20 cellular contexts compared by ENCODE assay signal in the genomic region with DNA sequence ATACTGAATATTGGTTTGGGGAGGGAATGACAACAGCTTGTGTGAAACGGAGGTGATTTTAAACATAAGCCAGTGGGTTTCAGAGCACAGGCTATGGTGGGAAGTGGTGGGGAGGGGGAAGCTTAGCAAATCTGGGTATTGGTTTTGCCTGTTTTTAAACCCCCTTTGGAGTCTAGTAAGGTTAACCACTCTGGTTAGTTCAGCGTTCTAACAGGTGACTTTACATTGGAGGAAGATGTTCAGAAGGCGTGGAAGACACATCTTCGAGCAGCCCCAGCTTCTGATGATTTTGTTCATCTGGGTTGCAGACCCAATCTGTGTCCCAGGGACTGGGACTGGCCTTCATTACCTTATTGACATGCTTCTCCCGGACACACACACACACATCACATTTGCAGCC.
"Had no signal": no experiment of that assay in that cellular context is flagged by ENCODE, and none has a peak within 500 bp of the region (broad histone marks: within the 10 kb centered on the region; RNA-seq: fewer than 3 reads in every experiment).

No MANE protein-coding gene starts in this region.

- H3K27ac Mint-ChIP-seq: activated CD4-positive, alpha-beta memory T cell treated with anti-CD3 and anti-CD28 coated beads for 36 hours; stimulated activated effector memory CD8-positive, alpha-beta T cell treated with anti-CD3 and anti-CD28 coated beads, Interleukin-12 subunit alpha, Interleukin-12 subunit beta, amount 100 ng/mL, for 72 hours had no signal

- H3K9me3 ChIP-seq: esophagus squamous epithelium, left ventricle myocardium inferior, mucosa of descending colon, tibial nerve, uterus had no signal

- DNase-seq: activated CD4-positive, alpha-beta memory T cell treated with anti-CD3 and anti-CD28 coated beads for 36 hours; activated CD4-positive, alpha-beta T cell treated with anti-CD3 and anti-CD28 coated beads for 1 hour; activated gamma-delta T cell treated with Interleukin-2 at 50 U/mL for 16 hours; anterior cingulate cortex; effector CD8-positive, alpha-beta T cell; esophagus squamous epithelium; hypothalamus; left ventricle myocardium inferior; mucosa of descending colon; natural killer cell; nucleus accumbens; retina; stimulated activated CD4-positive, alpha-beta T cell treated with anti-CD3 and anti-CD28 coated beads, Interleukin-12 subunit alpha, Interleukin-12 subunit beta, amount 100 ng/mL, for 4 hours; substantia nigra; SW 1271; T-helper 9 cell; uterus had no signal

- H3K9me3 Mint-ChIP-seq: natural killer cell; stimulated activated effector memory CD8-positive, alpha-beta T cell treated with anti-CD3 and anti-CD28 coated beads, Interleukin-12 subunit alpha, Interleukin-12 subunit beta, amount 100 ng/mL, for 72 hours had no signal

- H3K36me3 Mint-ChIP-seq: natural killer cell had no signal

- H3K36me3 ChIP-seq: esophagus squamous epithelium, left ventricle myocardium inferior, uterus had no signal

- H3K4me3 ChIP-seq: esophagus squamous epithelium, left ventricle myocardium inferior, mucosa of descending colon, tibial nerve, uterus had no signal

- H3K27me3 ChIP-seq: esophagus squamous epithelium, tibial nerve, uterus had no signal

- H3K27me3 Mint-ChIP-seq: activated CD4-positive, alpha-beta memory T cell treated with anti-CD3 and anti-CD28 coated beads for 36 hours had no signal

- H3K4me1 ChIP-seq: esophagus squamous epithelium, left ventricle myocardium inferior, uterus had no signal

- H3K4me3 Mint-ChIP-seq: activated CD4-positive, alpha-beta memory T cell treated with anti-CD3 and anti-CD28 coated beads for 36 hours; natural killer cell; stimulated activated effector memory CD8-positive, alpha-beta T cell treated with anti-CD3 and anti-CD28 coated beads, Interleukin-12 subunit alpha, Interleukin-12 subunit beta, amount 100 ng/mL, for 72 hours had no signal

- ATAC-seq: mucosa of descending colon; natural killer cell; stimulated activated effector memory CD8-positive, alpha-beta T cell treated with anti-CD3 and anti-CD28 coated beads, Interleukin-12 subunit alpha, Interleukin-12 subunit beta, amount 100 ng/mL, for 72 hours had no signal

- H3K27ac ChIP-seq: esophagus squamous epithelium, left ventricle myocardium inferior, tibial nerve, uterus, VCaP had no signal
